1 cellular context compared by ENCODE assay signal in the genomic region with DNA sequence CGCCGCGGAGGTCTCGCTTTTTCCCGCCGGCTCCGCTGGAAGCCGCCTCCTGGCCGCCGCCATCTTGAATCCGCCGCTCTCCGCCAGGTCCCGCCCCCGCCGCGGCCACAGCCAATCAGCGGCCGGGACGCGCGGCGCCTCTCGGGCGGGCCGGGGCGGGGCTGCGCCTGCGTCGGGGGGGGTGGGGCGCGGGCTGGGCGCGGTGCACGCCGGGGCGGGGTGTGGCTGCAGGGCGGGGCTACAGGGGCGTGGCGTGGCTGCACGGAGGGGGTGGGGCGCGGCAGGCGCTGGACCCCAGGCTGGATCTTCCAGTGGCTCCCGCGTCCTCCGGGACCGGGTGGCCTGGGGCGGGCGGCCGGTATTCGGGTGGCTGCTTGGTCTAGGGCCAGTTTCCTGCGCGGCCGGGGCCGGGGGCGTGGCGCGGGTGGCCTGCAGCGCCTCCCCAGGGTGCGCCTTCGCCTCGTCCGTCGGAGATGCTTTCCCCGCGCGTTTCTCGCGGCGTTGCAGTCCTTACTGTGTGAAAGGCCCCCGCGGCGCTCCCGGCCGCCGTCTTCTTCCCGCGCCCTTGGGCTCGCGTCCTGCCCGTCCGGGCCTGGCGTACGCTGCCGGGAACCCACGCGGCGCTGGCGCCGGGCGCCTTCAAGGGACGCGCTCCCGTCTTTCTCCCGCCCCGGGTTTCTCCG.
A peak's percentile ranks its signal among the peaks of the same experiment; 100 is the strongest.
TF ChIP-seq lines count a peak whose summit lies in the region.

No MANE protein-coding gene starts in this region.

TF ChIP-seq in HEK293, 187 proteins besides CTCF, POLR2A, EP300 and RAD21 (continued from another document):
- TF ChIP-seq, protein P1, sequence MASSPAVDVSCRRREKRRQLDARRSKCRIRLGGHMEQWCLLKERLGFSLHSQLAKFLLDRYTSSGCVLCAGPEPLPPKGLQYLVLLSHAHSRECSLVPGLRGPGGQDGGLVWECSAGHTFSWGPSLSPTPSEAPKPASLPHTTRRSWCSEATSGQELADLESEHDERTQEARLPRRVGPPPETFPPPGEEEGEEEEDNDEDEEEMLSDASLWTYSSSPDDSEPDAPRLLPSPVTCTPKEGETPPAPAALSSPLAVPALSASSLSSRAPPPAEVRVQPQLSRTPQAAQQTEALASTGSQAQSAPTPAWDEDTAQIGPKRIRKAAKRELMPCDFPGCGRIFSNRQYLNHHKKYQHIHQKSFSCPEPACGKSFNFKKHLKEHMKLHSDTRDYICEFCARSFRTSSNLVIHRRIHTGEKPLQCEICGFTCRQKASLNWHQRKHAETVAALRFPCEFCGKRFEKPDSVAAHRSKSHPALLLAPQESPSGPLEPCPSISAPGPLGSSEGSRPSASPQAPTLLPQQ (tag by site-specific recombination; IDR thresholded peaks at IDR 0.05): peak; percentile 57
- TF ChIP-seq YY1 (tag by site-specific recombination; IDR thresholded peaks at IDR 0.05) (peak; percentile 56; the same call in 1 of the 2 replicates), ZBTB7A (tag by site-specific recombination; IDR thresholded peaks at IDR 0.05; ENCODE audit: low read depth) (peak; percentile 78; the same call in 1 of the 2 replicates), ZXDB (tag by site-specific recombination; IDR thresholded peaks at IDR 0.05) (no peak; the same call in 1 of the 2 replicates), ZSCAN30 (tag by site-specific recombination; IDR thresholded peaks at IDR 0.05) (no peak; the same call in 1 of the 2 replicates), ZBTB17 (tag by site-specific recombination; IDR thresholded peaks at IDR 0.05) (no peak), ZNF184 (tag by site-specific recombination; IDR thresholded peaks at IDR 0.05) (peak; percentile 63; the same call in 1 of the 2 replicates), GLIS2 (tag by site-specific recombination; IDR thresholded peaks at IDR 0.05) (peak; percentile 87), ZNF629 (tag by site-specific recombination; IDR thresholded peaks at IDR 0.05) (peak; percentile 1), ZNF677 (tag by site-specific recombination; IDR thresholded peaks at IDR 0.05) (peak; percentile 62; the same call in 1 of the 2 replicates), KLF1 (tag by site-specific recombination; IDR thresholded peaks at IDR 0.05) (peak; percentile 93), ZFHX2 (tag by site-specific recombination; conservative IDR thresholded peaks at IDR 0.05) (0 out of 2 replicates have a peak, but pooled peaks have one; percentile 35), WT1 (tag by site-specific recombination; IDR thresholded peaks at IDR 0.05) (no peak; the same call in 1 of the 2 replicates), ZNF558 (tag by site-specific recombination; IDR thresholded peaks at IDR 0.05) (no peak), KLF10 (tag by site-specific recombination; IDR thresholded peaks at IDR 0.05) (peak; percentile 95), ZNF785 (tag by site-specific recombination; IDR thresholded peaks at IDR 0.05) (peak; percentile 81; the same call in 1 of the 2 replicates), SP2 (tag by site-specific recombination; IDR thresholded peaks at IDR 0.05) (peak; percentile 33), ZNF423 (tag by site-specific recombination; IDR thresholded peaks at IDR 0.05) (peak; percentile 98), KLF8 (tag by site-specific recombination; IDR thresholded peaks at IDR 0.05) (peak; percentile 92), ZNF624 (tag by site-specific recombination; IDR thresholded peaks at IDR 0.05) (no peak), ZNF169 (tag by site-specific recombination; IDR thresholded peaks at IDR 0.05) (no peak), ZIC2 (tag by site-specific recombination; IDR thresholded peaks at IDR 0.05) (peak; percentile 93), OSR2 (tag by site-specific recombination; IDR thresholded peaks at IDR 0.05) (no peak; the same call in 1 of the 2 replicates), ZEB2 (tag by site-specific recombination; IDR thresholded peaks at IDR 0.05) (peak; percentile 88; the same call in 1 of the 2 replicates), ZNF121 (tag by site-specific recombination; IDR thresholded peaks at IDR 0.05) (peak; percentile 48; the same call in 1 of the 2 replicates), SCRT1 (tag by site-specific recombination; IDR thresholded peaks at IDR 0.05; ENCODE audit: borderline replicate concordance) (no peak), ZFP69B (tag by site-specific recombination; IDR thresholded peaks at IDR 0.05) (0 out of 2 replicates have a peak, but pooled peaks have one; percentile 22), ZNF335 (tag by site-specific recombination; conservative IDR thresholded peaks at IDR 0.05) (peak; percentile 46; the same call in 1 of the 2 replicates), ZNF37A (tag by site-specific recombination; IDR thresholded peaks at IDR 0.05) (no peak), TRIM28 (IDR thresholded peaks at IDR 0.05; ENCODE audit: borderline replicate concordance, low read length) (no peak), OVOL3 (tag by site-specific recombination; IDR thresholded peaks at IDR 0.05) (0 out of 2 replicates have a peak, but pooled peaks have one; percentile 13), KLF7 (tag by site-specific recombination; IDR thresholded peaks at IDR 0.05; ENCODE audit: borderline replicate concordance) (peak; percentile 32; the same call in 1 of the 2 replicates), ZNF501 (tag by site-specific recombination; IDR thresholded peaks at IDR 0.05) (no peak), ZNF239 (tag by site-specific recombination; IDR thresholded peaks at IDR 0.05) (peak; percentile 72), ZNF155 (tag by site-specific recombination; IDR thresholded peaks at IDR 0.05) (no peak), REPIN1 (tag by site-specific recombination; IDR thresholded peaks at IDR 0.05; ENCODE audit: low read depth) (no peak), ZNF529 (tag by site-specific recombination; IDR thresholded peaks at IDR 0.05; ENCODE audit: insufficient replicate concordance) (no peak)
- TF ChIP-seq, protein P2, sequence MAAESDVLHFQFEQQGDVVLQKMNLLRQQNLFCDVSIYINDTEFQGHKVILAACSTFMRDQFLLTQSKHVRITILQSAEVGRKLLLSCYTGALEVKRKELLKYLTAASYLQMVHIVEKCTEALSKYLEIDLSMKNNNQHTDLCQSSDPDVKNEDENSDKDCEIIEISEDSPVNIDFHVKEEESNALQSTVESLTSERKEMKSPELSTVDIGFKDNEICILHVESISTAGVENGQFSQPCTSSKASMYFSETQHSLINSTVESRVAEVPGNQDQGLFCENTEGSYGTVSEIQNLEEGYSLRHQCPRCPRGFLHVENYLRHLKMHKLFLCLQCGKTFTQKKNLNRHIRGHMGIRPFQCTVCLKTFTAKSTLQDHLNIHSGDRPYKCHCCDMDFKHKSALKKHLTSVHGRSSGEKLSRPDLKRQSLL (tag by site-specific recombination; IDR thresholded peaks at IDR 0.05): peak; percentile 92
- TF ChIP-seq, protein P3, sequence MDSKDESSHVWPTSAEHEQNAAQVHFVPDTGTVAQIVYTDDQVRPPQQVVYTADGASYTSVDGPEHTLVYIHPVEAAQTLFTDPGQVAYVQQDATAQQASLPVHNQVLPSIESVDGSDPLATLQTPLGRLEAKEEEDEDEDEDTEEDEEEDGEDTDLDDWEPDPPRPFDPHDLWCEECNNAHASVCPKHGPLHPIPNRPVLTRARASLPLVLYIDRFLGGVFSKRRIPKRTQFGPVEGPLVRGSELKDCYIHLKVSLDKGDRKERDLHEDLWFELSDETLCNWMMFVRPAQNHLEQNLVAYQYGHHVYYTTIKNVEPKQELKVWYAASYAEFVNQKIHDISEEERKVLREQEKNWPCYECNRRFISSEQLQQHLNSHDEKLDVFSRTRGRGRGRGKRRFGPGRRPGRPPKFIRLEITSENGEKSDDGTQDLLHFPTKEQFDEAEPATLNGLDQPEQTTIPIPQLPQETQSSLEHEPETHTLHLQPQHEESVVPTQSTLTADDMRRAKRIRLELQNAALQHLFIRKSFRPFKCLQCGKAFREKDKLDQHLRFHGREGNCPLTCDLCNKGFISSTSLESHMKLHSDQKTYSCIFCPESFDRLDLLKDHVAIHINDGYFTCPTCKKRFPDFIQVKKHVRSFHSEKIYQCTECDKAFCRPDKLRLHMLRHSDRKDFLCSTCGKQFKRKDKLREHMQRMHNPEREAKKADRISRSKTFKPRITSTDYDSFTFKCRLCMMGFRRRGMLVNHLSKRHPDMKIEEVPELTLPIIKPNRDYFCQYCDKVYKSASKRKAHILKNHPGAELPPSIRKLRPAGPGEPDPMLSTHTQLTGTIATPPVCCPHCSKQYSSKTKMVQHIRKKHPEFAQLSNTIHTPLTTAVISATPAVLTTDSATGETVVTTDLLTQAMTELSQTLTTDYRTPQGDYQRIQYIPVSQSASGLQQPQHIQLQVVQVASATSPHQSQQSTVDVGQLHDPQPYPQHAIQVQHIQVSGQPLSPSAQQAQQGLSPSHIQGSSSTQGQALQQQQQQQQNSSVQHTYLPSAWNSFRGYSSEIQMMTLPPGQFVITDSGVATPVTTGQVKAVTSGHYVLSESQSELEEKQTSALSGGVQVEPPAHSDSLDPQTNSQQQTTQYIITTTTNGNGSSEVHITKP (tag by site-specific recombination; IDR thresholded peaks at IDR 0.05): peak; percentile 76
- TF ChIP-seq, protein P4, sequence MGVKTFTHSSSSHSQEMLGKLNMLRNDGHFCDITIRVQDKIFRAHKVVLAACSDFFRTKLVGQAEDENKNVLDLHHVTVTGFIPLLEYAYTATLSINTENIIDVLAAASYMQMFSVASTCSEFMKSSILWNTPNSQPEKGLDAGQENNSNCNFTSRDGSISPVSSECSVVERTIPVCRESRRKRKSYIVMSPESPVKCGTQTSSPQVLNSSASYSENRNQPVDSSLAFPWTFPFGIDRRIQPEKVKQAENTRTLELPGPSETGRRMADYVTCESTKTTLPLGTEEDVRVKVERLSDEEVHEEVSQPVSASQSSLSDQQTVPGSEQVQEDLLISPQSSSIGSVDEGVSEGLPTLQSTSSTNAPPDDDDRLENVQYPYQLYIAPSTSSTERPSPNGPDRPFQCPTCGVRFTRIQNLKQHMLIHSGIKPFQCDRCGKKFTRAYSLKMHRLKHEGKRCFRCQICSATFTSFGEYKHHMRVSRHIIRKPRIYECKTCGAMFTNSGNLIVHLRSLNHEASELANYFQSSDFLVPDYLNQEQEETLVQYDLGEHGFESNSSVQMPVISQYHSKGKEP (tag by site-specific recombination; IDR thresholded peaks at IDR 0.05): peak; percentile 59
- TF ChIP-seq, protein P5, sequence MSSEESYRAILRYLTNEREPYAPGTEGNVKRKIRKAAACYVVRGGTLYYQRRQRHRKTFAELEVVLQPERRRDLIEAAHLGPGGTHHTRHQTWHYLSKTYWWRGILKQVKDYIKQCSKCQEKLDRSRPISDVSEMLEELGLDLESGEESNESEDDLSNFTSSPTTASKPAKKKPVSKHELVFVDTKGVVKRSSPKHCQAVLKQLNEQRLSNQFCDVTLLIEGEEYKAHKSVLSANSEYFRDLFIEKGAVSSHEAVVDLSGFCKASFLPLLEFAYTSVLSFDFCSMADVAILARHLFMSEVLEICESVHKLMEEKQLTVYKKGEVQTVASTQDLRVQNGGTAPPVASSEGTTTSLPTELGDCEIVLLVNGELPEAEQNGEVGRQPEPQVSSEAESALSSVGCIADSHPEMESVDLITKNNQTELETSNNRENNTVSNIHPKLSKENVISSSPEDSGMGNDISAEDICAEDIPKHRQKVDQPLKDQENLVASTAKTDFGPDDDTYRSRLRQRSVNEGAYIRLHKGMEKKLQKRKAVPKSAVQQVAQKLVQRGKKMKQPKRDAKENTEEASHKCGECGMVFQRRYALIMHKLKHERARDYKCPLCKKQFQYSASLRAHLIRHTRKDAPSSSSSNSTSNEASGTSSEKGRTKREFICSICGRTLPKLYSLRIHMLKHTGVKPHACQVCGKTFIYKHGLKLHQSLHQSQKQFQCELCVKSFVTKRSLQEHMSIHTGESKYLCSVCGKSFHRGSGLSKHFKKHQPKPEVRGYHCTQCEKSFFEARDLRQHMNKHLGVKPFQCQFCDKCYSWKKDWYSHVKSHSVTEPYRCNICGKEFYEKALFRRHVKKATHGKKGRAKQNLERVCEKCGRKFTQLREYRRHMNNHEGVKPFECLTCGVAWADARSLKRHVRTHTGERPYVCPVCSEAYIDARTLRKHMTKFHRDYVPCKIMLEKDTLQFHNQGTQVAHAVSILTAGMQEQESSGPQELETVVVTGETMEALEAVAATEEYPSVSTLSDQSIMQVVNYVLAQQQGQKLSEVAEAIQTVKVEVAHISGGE (tag by site-specific recombination; conservative IDR thresholded peaks at IDR 0.05; ENCODE audit: low read depth): peak; percentile 65
- TF ChIP-seq, protein P6, sequence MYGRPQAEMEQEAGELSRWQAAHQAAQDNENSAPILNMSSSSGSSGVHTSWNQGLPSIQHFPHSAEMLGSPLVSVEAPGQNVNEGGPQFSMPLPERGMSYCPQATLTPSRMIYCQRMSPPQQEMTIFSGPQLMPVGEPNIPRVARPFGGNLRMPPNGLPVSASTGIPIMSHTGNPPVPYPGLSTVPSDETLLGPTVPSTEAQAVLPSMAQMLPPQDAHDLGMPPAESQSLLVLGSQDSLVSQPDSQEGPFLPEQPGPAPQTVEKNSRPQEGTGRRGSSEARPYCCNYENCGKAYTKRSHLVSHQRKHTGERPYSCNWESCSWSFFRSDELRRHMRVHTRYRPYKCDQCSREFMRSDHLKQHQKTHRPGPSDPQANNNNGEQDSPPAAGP (tag by site-specific recombination; IDR thresholded peaks at IDR 0.05): peak; percentile 79
- TF ChIP-seq, protein P7, sequence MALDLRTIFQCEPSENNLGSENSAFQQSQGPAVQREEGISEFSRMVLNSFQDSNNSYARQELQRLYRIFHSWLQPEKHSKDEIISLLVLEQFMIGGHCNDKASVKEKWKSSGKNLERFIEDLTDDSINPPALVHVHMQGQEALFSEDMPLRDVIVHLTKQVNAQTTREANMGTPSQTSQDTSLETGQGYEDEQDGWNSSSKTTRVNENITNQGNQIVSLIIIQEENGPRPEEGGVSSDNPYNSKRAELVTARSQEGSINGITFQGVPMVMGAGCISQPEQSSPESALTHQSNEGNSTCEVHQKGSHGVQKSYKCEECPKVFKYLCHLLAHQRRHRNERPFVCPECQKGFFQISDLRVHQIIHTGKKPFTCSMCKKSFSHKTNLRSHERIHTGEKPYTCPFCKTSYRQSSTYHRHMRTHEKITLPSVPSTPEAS (tag by site-specific recombination; IDR thresholded peaks at IDR 0.05): 0 out of 2 replicates have a peak, but pooled peaks have one; percentile 1
- TF ChIP-seq, protein P8, sequence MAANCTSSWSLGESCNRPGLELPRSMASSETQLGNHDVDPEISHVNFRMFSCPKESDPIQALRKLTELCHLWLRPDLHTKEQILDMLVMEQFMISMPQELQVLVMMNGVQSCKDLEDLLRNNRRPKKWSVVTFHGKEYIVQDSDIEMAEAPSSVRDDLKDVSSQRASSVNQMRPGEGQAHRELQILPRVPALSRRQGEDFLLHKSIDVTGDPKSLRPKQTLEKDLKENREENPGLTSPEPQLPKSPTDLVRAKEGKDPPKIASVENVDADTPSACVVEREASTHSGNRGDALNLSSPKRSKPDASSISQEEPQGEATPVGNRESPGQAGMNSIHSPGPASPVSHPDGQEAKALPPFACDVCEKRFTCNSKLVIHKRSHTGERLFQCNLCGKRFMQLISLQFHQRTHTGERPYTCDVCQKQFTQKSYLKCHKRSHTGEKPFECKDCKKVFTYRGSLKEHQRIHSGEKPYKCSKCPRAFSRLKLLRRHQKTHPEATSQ (tag by site-specific recombination; IDR thresholded peaks at IDR 0.05): peak; percentile 90
